19 cellular contexts compared by ENCODE assay signal in the genomic region with DNA sequence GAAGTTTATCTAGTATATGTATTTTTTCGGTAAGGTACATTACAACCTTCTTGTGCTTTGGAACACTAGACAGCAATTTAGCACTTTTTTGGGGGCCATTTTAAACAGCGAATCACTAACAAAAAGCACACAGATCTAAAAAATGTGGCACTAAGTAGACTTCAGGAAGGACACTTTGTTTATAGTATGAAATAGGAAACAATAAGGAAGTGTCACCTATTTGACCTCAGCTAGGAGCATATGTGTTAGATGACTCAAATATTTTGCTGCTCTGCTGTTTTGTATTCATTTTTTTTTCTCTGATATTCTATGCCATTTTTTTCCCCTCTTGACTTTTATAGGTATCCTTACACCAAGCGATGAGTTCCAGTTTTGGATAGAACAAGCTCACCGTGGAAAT.
"Had no signal": no experiment of that assay in that cellular context is flagged by ENCODE, and none has a peak within 500 bp of the region (broad histone marks: within the 10 kb centered on the region; RNA-seq: fewer than 3 reads in every experiment).

No MANE protein-coding gene starts in this region.

- H3K4me3 ChIP-seq: MG63, SJSA1, SK-N-MC had no signal

- H3K9me3 ChIP-seq: MG63, SJSA1 had no signal

- H3K27me3 ChIP-seq: MG63, SJSA1 had no signal

- H3K27ac ChIP-seq: SJSA1, SK-N-MC had no signal

- H3K36me3 ChIP-seq: SJSA1 had no signal

- DNase-seq: KBM-7, MG63, NCI-H1092, NCI-H1105 treated with DMSO at 0.1 percent for 48 hours, NCI-H1417 treated with DMSO at 0.1 percent for 48 hours, NCI-H146, NCI-H1694 treated with DMSO at 0.1 percent for 48 hours, NCI-H1930, NCI-H2081, NCI-H2107, NCI-H2227 treated with DMSO at 0.1 percent for 48 hours, NCI-H524, NCI-H526 treated with DMSO at 0.1 percent for 48 hours, NCI-H748 treated with DMSO at 0.1 percent for 48 hours, Right ventricle myocardium superior, RPMI8226, SIG-M5 had no signal

- H3K4me1 ChIP-seq: SJSA1 had no signal
